Comparison of ENCODE assay signal across 28 cellular contexts in genomic region chr6:88143768-88144167, GRCh38. TPM values are rescaled to one million over a fixed set of nuclear protein-coding genes. Genes with fewer than 3 reads are reported as not detected.
"Had no signal": no experiment of that assay in that cellular context is flagged by ENCODE, and none has a peak within 500 bp of the region (broad histone marks: within the 10 kb centered on the region; RNA-seq: fewer than 3 reads in every experiment).

No MANE protein-coding gene starts in this region.

- H3K9me3 Mint-ChIP-seq: activated CD4-positive, alpha-beta T cell treated with anti-CD3 and anti-CD28 coated beads, Interleukin-2, amount 10 ng/mL, durations not matched to agents 24 days and 14 days; activated naive CD4-positive, alpha-beta T cell treated with anti-CD3 and anti-CD28 coated beads, Interleukin-2, amount 50 U/mL, for 72 hours; activated naive CD8-positive, alpha-beta T cell treated with anti-CD3 and anti-CD28 coated beads, Interleukin-2, amount 50 U/mL, for 24 hours; activated T-cell treated with anti-CD3 and anti-CD28 coated beads, Interleukin-2, amount 50 U/mL, for 24 hours; activated T-helper 1 cell treated with anti-CD3 and anti-CD28 coated beads, Interleukin-12 subunit alpha, Interleukin-12 subunit beta, Interleukin-2, Interleukin-4 antibody, amounts not matched to agents 30 ng/mL and 10 ng/mL and 1 ng/mL, durations not matched to agents 14 hours and 24 hours and 36 hours; central memory CD8-positive, alpha-beta T cell had no signal

- H3K27me3 Mint-ChIP-seq: activated CD4-positive, alpha-beta T cell treated with anti-CD3 and anti-CD28 coated beads, Interleukin-2, amount 10 ng/mL, durations not matched to agents 24 days and 14 days; activated naive CD8-positive, alpha-beta T cell treated with anti-CD3 and anti-CD28 coated beads, Interleukin-2, amount 50 U/mL, for 24 hours had no signal

- H3K36me3 Mint-ChIP-seq: activated CD8-positive, alpha-beta memory T cell treated with anti-CD3 and anti-CD28 coated beads, Interleukin-2, amount 10 ng/mL, durations not matched to agents 7 days and 5 days; activated naive CD4-positive, alpha-beta T cell treated with anti-CD3 and anti-CD28 coated beads, Interleukin-2, amount 50 U/mL, for 72 hours; WTC11 had no signal

- H3K4me1 Mint-ChIP-seq: activated CD4-positive, alpha-beta T cell treated with anti-CD3 and anti-CD28 coated beads, Interleukin-2, amount 10 ng/mL, durations not matched to agents 24 days and 14 days; activated CD8-positive, alpha-beta memory T cell treated with anti-CD3 and anti-CD28 coated beads, Interleukin-2, amount 10 ng/mL, durations not matched to agents 7 days and 5 days; central memory CD8-positive, alpha-beta T cell had no signal

- H3K4me3 Mint-ChIP-seq: activated CD4-positive, alpha-beta T cell treated with anti-CD3 and anti-CD28 coated beads, Interleukin-2, amount 10 ng/mL, durations not matched to agents 24 days and 14 days; activated CD8-positive, alpha-beta memory T cell treated with anti-CD3 and anti-CD28 coated beads, Interleukin-2, amount 10 ng/mL, durations not matched to agents 7 days and 5 days; activated naive CD8-positive, alpha-beta T cell treated with anti-CD3 and anti-CD28 coated beads, Interleukin-2, amount 50 U/mL, for 24 hours; activated T-cell treated with anti-CD3 and anti-CD28 coated beads, Interleukin-2, amount 50 U/mL, for 24 hours; activated T-helper 1 cell treated with anti-CD3 and anti-CD28 coated beads, Interleukin-12 subunit alpha, Interleukin-12 subunit beta, Interleukin-2, Interleukin-4 antibody, amounts not matched to agents 30 ng/mL and 10 ng/mL and 1 ng/mL, durations not matched to agents 14 hours and 24 hours and 36 hours; central memory CD8-positive, alpha-beta T cell; T-helper 17 cell; WTC11 had no signal

- H3K36me3 ChIP-seq: ascending aorta, MG63, Peyer's patch had no signal

- H3K27me3 ChIP-seq: ascending aorta, body of pancreas, Peyer's patch had no signal

- H3K4me1 ChIP-seq: ascending aorta, body of pancreas had no signal

- DNase-seq: activated CD4-positive, alpha-beta T cell treated with anti-CD3 and anti-CD28 coated beads for 1 hour; activated CD4-positive, alpha-beta T cell treated with anti-CD3 and anti-CD28 coated beads, Interleukin-2, amount 10 ng/mL, durations not matched to agents 24 days and 14 days; activated CD4-positive, alpha-beta T cell treated with anti-CD3 and anti-CD28 coated beads, Interleukin-2, amount 50 U/mL, for 48 hours; activated CD8-positive, alpha-beta memory T cell treated with anti-CD3 and anti-CD28 coated beads, Interleukin-2, amount 10 ng/mL, durations not matched to agents 7 days and 5 days; activated effector memory CD4-positive, alpha-beta T cell treated with anti-CD3 and anti-CD28 coated beads, Interleukin-2, amount 50 U/mL, for 16 hours; activated naive CD4-positive, alpha-beta T cell treated with Interleukin-2 at 50 U/mL for 16 hours; activated naive CD8-positive, alpha-beta T cell treated with anti-CD3 and anti-CD28 coated beads, Interleukin-2, amount 50 U/mL, for 24 hours; activated T-cell treated with anti-CD3 and anti-CD28 coated beads, Interleukin-2, amount 50 U/mL, for 24 hours; amniotic stem cell; body of pancreas; MG63; MV-4-11; NCI-H1092 treated with DMSO at 0.1 percent for 48 hours; NCI-H1417 treated with DMSO at 0.1 percent for 48 hours; NCI-H1694 treated with DMSO at 0.1 percent for 48 hours; NCI-H2029 treated with DMSO at 0.1 percent for 48 hours; NCI-H446; NCI-H524; NCI-H82; Peyer's patch; SHP77; T-helper 17 cell; T-helper 9 cell had no signal

- H3K9me3 ChIP-seq: ascending aorta, body of pancreas, MG63, Peyer's patch had no signal

- H3K27ac Mint-ChIP-seq: activated CD4-positive, alpha-beta T cell treated with anti-CD3 and anti-CD28 coated beads, Interleukin-2, amount 10 ng/mL, durations not matched to agents 24 days and 14 days; activated CD8-positive, alpha-beta memory T cell treated with anti-CD3 and anti-CD28 coated beads, Interleukin-2, amount 10 ng/mL, durations not matched to agents 7 days and 5 days; activated naive CD4-positive, alpha-beta T cell treated with anti-CD3 and anti-CD28 coated beads, Interleukin-2, amount 50 U/mL, for 72 hours; activated naive CD8-positive, alpha-beta T cell treated with anti-CD3 and anti-CD28 coated beads, Interleukin-2, amount 50 U/mL, for 24 hours; activated T-cell treated with anti-CD3 and anti-CD28 coated beads, Interleukin-2, amount 50 U/mL, for 24 hours; activated T-helper 1 cell treated with anti-CD3 and anti-CD28 coated beads, Interleukin-12 subunit alpha, Interleukin-12 subunit beta, Interleukin-2, Interleukin-4 antibody, amounts not matched to agents 30 ng/mL and 10 ng/mL and 1 ng/mL, durations not matched to agents 14 hours and 24 hours and 36 hours; T-helper 17 cell; WTC11 had no signal

- H3K27ac ChIP-seq: ascending aorta, body of pancreas had no signal

- H3K4me3 ChIP-seq: ascending aorta, body of pancreas, MG63, Peyer's patch had no signal

- ATAC-seq: activated CD8-positive, alpha-beta memory T cell treated with anti-CD3 and anti-CD28 coated beads, Interleukin-2, amount 10 ng/mL, durations not matched to agents 7 days and 5 days; activated naive CD4-positive, alpha-beta T cell treated with anti-CD3 and anti-CD28 coated beads, Interleukin-2, amount 50 U/mL, for 72 hours; activated naive CD8-positive, alpha-beta T cell treated with anti-CD3 and anti-CD28 coated beads, Interleukin-2, amount 50 U/mL, for 24 hours; body of pancreas; T-helper 17 cell; WTC11 had no signal

RNA-seq across cellular contexts. Expression of gene CNR1, which starts 22.4 kb away (rescaled TPM):
- total RNA-seq: activated CD4-positive, alpha-beta T cell treated with anti-CD3 and anti-CD28 coated beads, Interleukin-2, amount 10 ng/mL, durations not matched to agents 24 days and 14 days; activated CD8-positive, alpha-beta memory T cell treated with anti-CD3 and anti-CD28 coated beads, Interleukin-2, amount 10 ng/mL, durations not matched to agents 7 days and 5 days; activated naive CD4-positive, alpha-beta T cell treated with anti-CD3 and anti-CD28 coated beads, Interleukin-2, amount 50 U/mL, for 72 hours; activated T-helper 1 cell treated with anti-CD3 and anti-CD28 coated beads, Interleukin-12 subunit alpha, Interleukin-12 subunit beta, Interleukin-2, Interleukin-4 antibody, amounts not matched to agents 30 ng/mL and 10 ng/mL and 1 ng/mL, durations not matched to agents 14 hours and 24 hours and 36 hours had no signal
